In genomic region chr3:148226246-148226645, GRCh38 we compare ENCODE assay signal across 23 cellular contexts.
DNase-seq lines count a peak whose midpoint lies in the region; ATAC-seq, FAIRE-seq and TF ChIP-seq lines count a peak whose summit lies in the region.
"Had no signal": no experiment of that assay in that cellular context is flagged by ENCODE, and none has a peak within 500 bp of the region (broad histone marks: within the 10 kb centered on the region; RNA-seq: fewer than 3 reads in every experiment).

No MANE protein-coding gene starts in this region.

- H3K27me3 Mint-ChIP-seq in neural progenitor cell (ENCODE audit: insufficient read depth, low read depth) = peaks cover 3% of the 10 kb centered on the region
- H3K27me3 Mint-ChIP-seq in activated T-helper 17 cell treated with anti-CD3 and anti-CD28 coated beads, Interleukin-2, amount 50 U/mL, for 72 hours = no peaks in the 10 kb centered on the region

- no peak for ATAC-seq in HepG2
- ATAC-seq in right lobe of liver = no peak
- ATAC-seq in RWPE2 (ENCODE audit: low read depth) = peak; percentile 23; the same call in 1 of the 3 replicates
- ATAC-seq in activated T-helper 17 cell treated with anti-CD3 and anti-CD28 coated beads, Interleukin-2, amount 50 U/mL, for 72 hours (replicated peaks) = no peak
- ATAC-seq in stimulated activated effector memory CD8-positive, alpha-beta T cell treated with anti-CD3 and anti-CD28 coated beads, Interleukin-12 subunit alpha, Interleukin-12 subunit beta, amount 100 ng/mL, for 72 hours = no peak
- ATAC-seq: CD8-positive, alpha-beta T cell had no signal

- TF ChIP-seq EP300 in HepG2 (IDR thresholded peaks at IDR 0.05; ENCODE audit: low read depth in 2 of 2, low read length in 2 of 2) (no peak), HepG2 (CRISPR knock-in tag; IDR thresholded peaks at IDR 0.05; ENCODE audit: borderline replicate concordance) (no peak)

- in situ Hi-C loops in HepG2 (cut with HindIII; ENCODE audit: extremely low pct_ligation_motif_present, low pct_unique_long_range_greater_than_20kb) = no loop called here

- TF ChIP-seq CTCF in HepG2 (CRISPR knock-in tag; IDR thresholded peaks at IDR 0.05) (no peak), right lobe of liver (IDR thresholded peaks at IDR 0.05) (no peak), RWPE2 (IDR thresholded peaks at IDR 0.05; ENCODE audit: poor library complexity, severe bottlenecking) (no peak), bronchial epithelial cell (IDR thresholded peaks at IDR 0.05; ENCODE audit: insufficient read depth, low read length, severe bottlenecking) (no peak), neural progenitor cell (IDR thresholded peaks at IDR 0.05) (no peak)

- H3K36me3 Mint-ChIP-seq in neural progenitor cell = no peaks in the 10 kb centered on the region
- no peaks in the 10 kb centered on the region for H3K36me3 Mint-ChIP-seq in activated T-helper 17 cell treated with anti-CD3 and anti-CD28 coated beads, Interleukin-2, amount 50 U/mL, for 72 hours (ENCODE audit: low read depth)
- H3K36me3 Mint-ChIP-seq in stimulated activated effector memory CD8-positive, alpha-beta T cell treated with anti-CD3 and anti-CD28 coated beads, Interleukin-12 subunit alpha, Interleukin-12 subunit beta, amount 100 ng/mL, for 72 hours = no peaks in the 10 kb centered on the region
- H3K36me3 Mint-ChIP-seq: CD8-positive, alpha-beta T cell had no signal

- POLR2A ChIA-PET in HepG2 (lab: Yijun Ruan, JAX) = no interaction called here

- H3K9ac ChIP-seq in HepG2 (ENCODE audit: insufficient read depth, low read depth, low read length) (no peak overlapping the region), neural progenitor cell (no peak overlapping the region)
- H3K9ac ChIP-seq: GM23248 had no signal

- intact Hi-C loops in HepG2 (cut with micrococcal nuclease; ENCODE audit: unreplicated experiment) = no loop called here
- intact Hi-C loops in right lobe of liver (cut with DNase I) = no loop called here

- CTCF ChIA-PET in HepG2 (lab: Yijun Ruan, JAX; ENCODE audit: low intra/inter-chr PET ratio, low total read pairs) = no interaction called here

- H3K4me1 ChIP-seq in HepG2 (ENCODE audit: insufficient read depth, low read length) (no peaks in the 10 kb centered on the region), right lobe of liver (no peaks in the 10 kb centered on the region), RWPE2 (ENCODE audit: insufficient read depth, poor library complexity, severe bottlenecking) (peaks cover 14% of the 10 kb centered on the region), neural progenitor cell (no peaks in the 10 kb centered on the region)
- H3K4me1 ChIP-seq: Caco-2, Peyer's patch had no signal

- WGBS in HepG2 (ENCODE audit: low lambda C conversion rate) = 35% methylated on average over 3 of the region's 3 CpGs
- WGBS in right lobe of liver (ENCODE audit: insufficient coverage, low coverage, low lambda C conversion rate, missing lambda C conversion rate) = 55% methylated on average over 3 of the region's 3 CpGs

- H3K9me3 ChIP-seq in HepG2 (ENCODE audit: low read length) = no peaks in the 10 kb centered on the region
- H3K9me3 ChIP-seq in right lobe of liver = no peaks in the 10 kb centered on the region
- no peaks in the 10 kb centered on the region for H3K9me3 ChIP-seq in RWPE2 (ENCODE audit: severe bottlenecking)
- no peaks in the 10 kb centered on the region for H3K9me3 ChIP-seq in neural progenitor cell (ENCODE audit: low read depth)
- H3K9me3 ChIP-seq: Caco-2, Peyer's patch had no signal

- H3K79me2 ChIP-seq in HepG2 (ENCODE audit: insufficient read depth, low read length) = no peaks in the 10 kb centered on the region
- no peaks in the 10 kb centered on the region for H3K79me2 ChIP-seq in neural progenitor cell (ENCODE audit: low read depth)

- no peak overlapping the region for H3K4me2 ChIP-seq in HepG2 (ENCODE audit: low read depth, low read length)
- H3K4me2 ChIP-seq in neural progenitor cell = no peak overlapping the region

- TF ChIP-seq POLR2A in HepG2 (IDR thresholded peaks at IDR 0.05; ENCODE audit: insufficient read depth in 1 of 2, low read depth in 2 of 2, low read length in 2 of 2) = no peak
- no peak for TF ChIP-seq POLR2A in right lobe of liver (IDR thresholded peaks at IDR 0.05)

- H4K20me1 ChIP-seq in HepG2 (ENCODE audit: insufficient read depth, low read length) (no peaks in the 10 kb centered on the region), neural progenitor cell (ENCODE audit: low read depth) (no peaks in the 10 kb centered on the region)

- TF ChIP-seq RAD21 in HepG2 (CRISPR knock-in tag; IDR thresholded peaks at IDR 0.05) = no peak

- H3K27me3 ChIP-seq in HepG2 (ENCODE audit: control insufficient read depth in 1 of 2, insufficient read depth in 2 of 2, low read length in 2 of 2) (no peaks in the 10 kb centered on the region), right lobe of liver (no peaks in the 10 kb centered on the region), RWPE2 (ENCODE audit: insufficient read depth, poor library complexity, severe bottlenecking) (no peaks in the 10 kb centered on the region), bronchial epithelial cell (ENCODE audit: control insufficient read depth, insufficient read depth, low read length) (no peaks in the 10 kb centered on the region), neural progenitor cell (no peaks in the 10 kb centered on the region)
- H3K27me3 ChIP-seq: Peyer's patch had no signal

- H3K9me3 Mint-ChIP-seq in neural progenitor cell = no peaks in the 10 kb centered on the region
- H3K9me3 Mint-ChIP-seq in activated T-helper 17 cell treated with anti-CD3 and anti-CD28 coated beads, Interleukin-2, amount 50 U/mL, for 72 hours = peaks cover 3% of the 10 kb centered on the region
- H3K9me3 Mint-ChIP-seq in stimulated activated effector memory CD8-positive, alpha-beta T cell treated with anti-CD3 and anti-CD28 coated beads, Interleukin-12 subunit alpha, Interleukin-12 subunit beta, amount 100 ng/mL, for 72 hours = peaks cover 2% of the 10 kb centered on the region
- H3K9me3 Mint-ChIP-seq: CD8-positive, alpha-beta T cell; H9 had no signal

- no TSS peak for BruUV-seq in HepG2 (replicated peaks; lab: Mats Ljungman, UMichigan)

- no peak for DNase-seq in HepG2 (ENCODE audit: low spot score)
- DNase-seq in right lobe of liver = no peak
- DNase-seq in RWPE2 (ENCODE audit: low spot score) = no peak
- peak; percentile 34 for DNase-seq in bronchial epithelial cell (ENCODE audit: low read depth)
- no peak for DNase-seq in neural progenitor cell (ENCODE audit: low spot score)
- DNase-seq in DMS53 treated with DMSO at 0.1 percent for 48 hours (lab: John Stamatoyannopoulos, UW; ENCODE audit: unreplicated experiment) = no peak
- no peak for DNase-seq in stimulated activated effector memory CD8-positive, alpha-beta T cell treated with anti-CD3 and anti-CD28 coated beads, Interleukin-12 subunit alpha, Interleukin-12 subunit beta, amount 100 ng/mL, for 72 hours (ENCODE audit: low spot score in 2 of 2)
- DNase-seq: Caco-2; CD8-positive, alpha-beta T cell; DMS153; GM23248; H9; KG1; NCI-H1048; NCI-H1694; NCI-H2029 treated with DMSO at 0.1 percent for 48 hours; NCI-H2171; NCI-H526; NCI-H82; Peyer's patch had no signal

- FAIRE-seq in HepG2 (lab: Jason Lieb, UNC) (no peak), bronchial epithelial cell (lab: Jason Lieb, UNC) (no peak)
- FAIRE-seq: GM19239 had no signal

- peaks cover 14% of the 10 kb centered on the region for H3K4me1 Mint-ChIP-seq in neural progenitor cell
- no peaks in the 10 kb centered on the region for H3K4me1 Mint-ChIP-seq in activated T-helper 17 cell treated with anti-CD3 and anti-CD28 coated beads, Interleukin-2, amount 50 U/mL, for 72 hours
- H3K4me1 Mint-ChIP-seq in stimulated activated effector memory CD8-positive, alpha-beta T cell treated with anti-CD3 and anti-CD28 coated beads, Interleukin-12 subunit alpha, Interleukin-12 subunit beta, amount 100 ng/mL, for 72 hours = no peaks in the 10 kb centered on the region

- H3K36me3 ChIP-seq in HepG2 (replicated peaks in 1 of 2; ENCODE audit: control insufficient read depth in 1 of 2, insufficient read depth in 2 of 2, low read length in 2 of 2) = no peaks in the 10 kb centered on the region
- no peaks in the 10 kb centered on the region for H3K36me3 ChIP-seq in right lobe of liver
- H3K36me3 ChIP-seq in RWPE2 (ENCODE audit: low read depth) = no peaks in the 10 kb centered on the region
- H3K36me3 ChIP-seq in bronchial epithelial cell (ENCODE audit: control insufficient read depth, insufficient read depth, low read length) = no peaks in the 10 kb centered on the region
- no peaks in the 10 kb centered on the region for H3K36me3 ChIP-seq in neural progenitor cell
- H3K36me3 ChIP-seq: Peyer's patch had no signal

- H3K27ac ChIP-seq in HepG2 (ENCODE audit: extremely low read length, insufficient read depth, low read length) (no peak overlapping the region), right lobe of liver (no peak overlapping the region), RWPE2 (ENCODE audit: poor library complexity, severe bottlenecking) (peak overlapping the region; percentile 39), neural progenitor cell (no peak overlapping the region)
- H3K27ac ChIP-seq: C4-2B, GM23248, Peyer's patch had no signal

- H3K27ac Mint-ChIP-seq in neural progenitor cell = peak overlapping the region; percentile 11
- no peak overlapping the region for H3K27ac Mint-ChIP-seq in activated T-helper 17 cell treated with anti-CD3 and anti-CD28 coated beads, Interleukin-2, amount 50 U/mL, for 72 hours
- H3K27ac Mint-ChIP-seq in stimulated activated effector memory CD8-positive, alpha-beta T cell treated with anti-CD3 and anti-CD28 coated beads, Interleukin-12 subunit alpha, Interleukin-12 subunit beta, amount 100 ng/mL, for 72 hours = no peak overlapping the region
- H3K27ac Mint-ChIP-seq: CD8-positive, alpha-beta T cell; H9 had no signal

- H2AFZ ChIP-seq in HepG2 (ENCODE audit: low read length) (no peak overlapping the region), neural progenitor cell (replicated peaks) (no peak overlapping the region)
- H2AFZ ChIP-seq: GM23248 had no signal

- H3F3A ChIP-seq in neural progenitor cell (ENCODE audit: low read depth) = no peaks in the 10 kb centered on the region

- H3K4me3 Mint-ChIP-seq in neural progenitor cell = no peak overlapping the region
- no peak overlapping the region for H3K4me3 Mint-ChIP-seq in activated T-helper 17 cell treated with anti-CD3 and anti-CD28 coated beads, Interleukin-2, amount 50 U/mL, for 72 hours
- H3K4me3 Mint-ChIP-seq in stimulated activated effector memory CD8-positive, alpha-beta T cell treated with anti-CD3 and anti-CD28 coated beads, Interleukin-12 subunit alpha, Interleukin-12 subunit beta, amount 100 ng/mL, for 72 hours = no peak overlapping the region
- H3K4me3 Mint-ChIP-seq: CD8-positive, alpha-beta T cell; H9 had no signal

- H3K4me3 ChIP-seq in HepG2 (replicated peaks in 1 of 3; ENCODE audit: insufficient read depth in 1 of 3, low read depth in 2 of 3, low read length in 3 of 3) = no peak overlapping the region
- H3K4me3 ChIP-seq in right lobe of liver = no peak overlapping the region
- H3K4me3 ChIP-seq in RWPE2 (ENCODE audit: severe bottlenecking) = no peak overlapping the region
- no peak overlapping the region for H3K4me3 ChIP-seq in bronchial epithelial cell (ENCODE audit: low read depth, low read length)
- H3K4me3 ChIP-seq in neural progenitor cell = no peak overlapping the region
- H3K4me3 ChIP-seq: GM23248, Peyer's patch had no signal

TF ChIP-seq in HepG2, 621 proteins besides CTCF, POLR2A, EP300 and RAD21:
- TF ChIP-seq LCORL (IDR thresholded peaks at IDR 0.05) = peak; percentile 63
- TF ChIP-seq LCORL (CRISPR knock-in tag; IDR thresholded peaks at IDR 0.05) = no peak
- no peak for TF ChIP-seq MTF2 (CRISPR knock-in tag; IDR thresholded peaks at IDR 0.05; ENCODE audit: borderline replicate concordance)
